ENCODE assay signal across 1 cellular context in the genomic region with DNA sequence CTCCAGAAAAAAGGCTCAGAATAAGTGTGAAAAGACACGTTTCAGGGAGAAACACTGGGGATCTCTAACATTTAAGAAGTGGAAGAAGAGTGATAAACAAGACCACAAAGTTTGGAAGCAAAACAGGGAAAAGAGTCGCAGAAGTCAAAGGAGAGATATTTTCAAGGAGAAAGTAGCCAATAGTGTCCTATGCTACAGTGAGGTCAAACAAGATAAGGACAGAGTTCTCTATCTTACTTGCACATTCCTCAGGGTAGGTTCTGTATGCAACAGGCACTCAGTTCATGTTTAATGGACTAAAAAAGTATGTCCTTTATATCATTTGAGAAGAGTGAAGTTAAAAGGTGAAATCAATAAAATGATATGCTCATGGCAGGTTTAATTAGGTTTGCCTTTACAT.
TF ChIP-seq lines count a peak whose summit lies in the region.

No MANE protein-coding gene starts in this region.

TF ChIP-seq in K562, 482 proteins besides CTCF, POLR2A, EP300 and RAD21 (continued from another document and continues in another):
- TF ChIP-seq, protein P1, sequence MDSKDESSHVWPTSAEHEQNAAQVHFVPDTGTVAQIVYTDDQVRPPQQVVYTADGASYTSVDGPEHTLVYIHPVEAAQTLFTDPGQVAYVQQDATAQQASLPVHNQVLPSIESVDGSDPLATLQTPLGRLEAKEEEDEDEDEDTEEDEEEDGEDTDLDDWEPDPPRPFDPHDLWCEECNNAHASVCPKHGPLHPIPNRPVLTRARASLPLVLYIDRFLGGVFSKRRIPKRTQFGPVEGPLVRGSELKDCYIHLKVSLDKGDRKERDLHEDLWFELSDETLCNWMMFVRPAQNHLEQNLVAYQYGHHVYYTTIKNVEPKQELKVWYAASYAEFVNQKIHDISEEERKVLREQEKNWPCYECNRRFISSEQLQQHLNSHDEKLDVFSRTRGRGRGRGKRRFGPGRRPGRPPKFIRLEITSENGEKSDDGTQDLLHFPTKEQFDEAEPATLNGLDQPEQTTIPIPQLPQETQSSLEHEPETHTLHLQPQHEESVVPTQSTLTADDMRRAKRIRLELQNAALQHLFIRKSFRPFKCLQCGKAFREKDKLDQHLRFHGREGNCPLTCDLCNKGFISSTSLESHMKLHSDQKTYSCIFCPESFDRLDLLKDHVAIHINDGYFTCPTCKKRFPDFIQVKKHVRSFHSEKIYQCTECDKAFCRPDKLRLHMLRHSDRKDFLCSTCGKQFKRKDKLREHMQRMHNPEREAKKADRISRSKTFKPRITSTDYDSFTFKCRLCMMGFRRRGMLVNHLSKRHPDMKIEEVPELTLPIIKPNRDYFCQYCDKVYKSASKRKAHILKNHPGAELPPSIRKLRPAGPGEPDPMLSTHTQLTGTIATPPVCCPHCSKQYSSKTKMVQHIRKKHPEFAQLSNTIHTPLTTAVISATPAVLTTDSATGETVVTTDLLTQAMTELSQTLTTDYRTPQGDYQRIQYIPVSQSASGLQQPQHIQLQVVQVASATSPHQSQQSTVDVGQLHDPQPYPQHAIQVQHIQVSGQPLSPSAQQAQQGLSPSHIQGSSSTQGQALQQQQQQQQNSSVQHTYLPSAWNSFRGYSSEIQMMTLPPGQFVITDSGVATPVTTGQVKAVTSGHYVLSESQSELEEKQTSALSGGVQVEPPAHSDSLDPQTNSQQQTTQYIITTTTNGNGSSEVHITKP (IDR thresholded peaks at IDR 0.05; ENCODE audit: partially characterized antibody) = no peak
- 0 out of 2 replicates have a peak, but pooled peaks have one; percentile 3 for TF ChIP-seq ADNP (tag; IDR thresholded peaks at IDR 0.05)
- TF ChIP-seq RFX5 (IDR thresholded peaks at IDR 0.05; ENCODE audit: low read depth, low read length) = no peak
- no peak for TF ChIP-seq SMAD1 (IDR thresholded peaks at IDR 0.05; ENCODE audit: low read depth, low read length, partially characterized antibody)
- TF ChIP-seq RUNX1 (IDR thresholded peaks at IDR 0.05; ENCODE audit: low read depth) = no peak
- TF ChIP-seq NFE2 (IDR thresholded peaks at IDR 0.05; ENCODE audit: low read depth) = no peak
- TF ChIP-seq TSC22D4 (tag; IDR thresholded peaks at IDR 0.05) = no peak
- no peak for TF ChIP-seq ILK (tag; IDR thresholded peaks at IDR 0.05; ENCODE audit: borderline replicate concordance, low read depth)
- peak; percentile 81 for TF ChIP-seq TCF3 (CRISPR knock-in tag; IDR thresholded peaks at IDR 0.05)
- no peak for TF ChIP-seq IFI16 (CRISPR knock-in tag; IDR thresholded peaks at IDR 0.05)
- TF ChIP-seq ZNF695 (CRISPR knock-in tag; IDR thresholded peaks at IDR 0.05) = no peak
- TF ChIP-seq, protein P2, sequence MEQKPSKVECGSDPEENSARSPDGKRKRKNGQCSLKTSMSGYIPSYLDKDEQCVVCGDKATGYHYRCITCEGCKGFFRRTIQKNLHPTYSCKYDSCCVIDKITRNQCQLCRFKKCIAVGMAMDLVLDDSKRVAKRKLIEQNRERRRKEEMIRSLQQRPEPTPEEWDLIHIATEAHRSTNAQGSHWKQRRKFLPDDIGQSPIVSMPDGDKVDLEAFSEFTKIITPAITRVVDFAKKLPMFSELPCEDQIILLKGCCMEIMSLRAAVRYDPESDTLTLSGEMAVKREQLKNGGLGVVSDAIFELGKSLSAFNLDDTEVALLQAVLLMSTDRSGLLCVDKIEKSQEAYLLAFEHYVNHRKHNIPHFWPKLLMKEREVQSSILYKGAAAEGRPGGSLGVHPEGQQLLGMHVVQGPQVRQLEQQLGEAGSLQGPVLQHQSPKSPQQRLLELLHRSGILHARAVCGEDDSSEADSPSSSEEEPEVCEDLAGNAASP (IDR thresholded peaks at IDR 0.05) = no peak
- peak; percentile 79 for TF ChIP-seq NBN (IDR thresholded peaks at IDR 0.05; ENCODE audit: low read depth)
- TF ChIP-seq, protein P3, sequence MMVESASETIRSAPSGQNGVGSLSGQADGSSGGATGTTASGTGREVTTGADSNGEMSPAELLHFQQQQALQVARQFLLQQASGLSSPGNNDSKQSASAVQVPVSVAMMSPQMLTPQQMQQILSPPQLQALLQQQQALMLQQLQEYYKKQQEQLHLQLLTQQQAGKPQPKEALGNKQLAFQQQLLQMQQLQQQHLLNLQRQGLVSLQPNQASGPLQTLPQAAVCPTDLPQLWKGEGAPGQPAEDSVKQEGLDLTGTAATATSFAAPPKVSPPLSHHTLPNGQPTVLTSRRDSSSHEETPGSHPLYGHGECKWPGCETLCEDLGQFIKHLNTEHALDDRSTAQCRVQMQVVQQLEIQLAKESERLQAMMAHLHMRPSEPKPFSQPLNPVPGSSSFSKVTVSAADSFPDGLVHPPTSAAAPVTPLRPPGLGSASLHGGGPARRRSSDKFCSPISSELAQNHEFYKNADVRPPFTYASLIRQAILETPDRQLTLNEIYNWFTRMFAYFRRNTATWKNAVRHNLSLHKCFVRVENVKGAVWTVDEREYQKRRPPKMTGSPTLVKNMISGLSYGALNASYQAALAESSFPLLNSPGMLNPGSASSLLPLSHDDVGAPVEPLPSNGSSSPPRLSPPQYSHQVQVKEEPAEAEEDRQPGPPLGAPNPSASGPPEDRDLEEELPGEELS (CRISPR knock-in tag; IDR thresholded peaks at IDR 0.05; ENCODE audit: borderline replicate concordance) = no peak
- TF ChIP-seq ZNF140 (CRISPR knock-in tag; IDR thresholded peaks at IDR 0.05) = no peak
- TF ChIP-seq, protein P4, sequence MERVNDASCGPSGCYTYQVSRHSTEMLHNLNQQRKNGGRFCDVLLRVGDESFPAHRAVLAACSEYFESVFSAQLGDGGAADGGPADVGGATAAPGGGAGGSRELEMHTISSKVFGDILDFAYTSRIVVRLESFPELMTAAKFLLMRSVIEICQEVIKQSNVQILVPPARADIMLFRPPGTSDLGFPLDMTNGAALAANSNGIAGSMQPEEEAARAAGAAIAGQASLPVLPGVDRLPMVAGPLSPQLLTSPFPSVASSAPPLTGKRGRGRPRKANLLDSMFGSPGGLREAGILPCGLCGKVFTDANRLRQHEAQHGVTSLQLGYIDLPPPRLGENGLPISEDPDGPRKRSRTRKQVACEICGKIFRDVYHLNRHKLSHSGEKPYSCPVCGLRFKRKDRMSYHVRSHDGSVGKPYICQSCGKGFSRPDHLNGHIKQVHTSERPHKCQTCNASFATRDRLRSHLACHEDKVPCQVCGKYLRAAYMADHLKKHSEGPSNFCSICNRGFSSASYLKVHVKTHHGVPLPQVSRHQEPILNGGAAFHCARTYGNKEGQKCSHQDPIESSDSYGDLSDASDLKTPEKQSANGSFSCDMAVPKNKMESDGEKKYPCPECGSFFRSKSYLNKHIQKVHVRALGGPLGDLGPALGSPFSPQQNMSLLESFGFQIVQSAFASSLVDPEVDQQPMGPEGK (CRISPR knock-in tag; IDR thresholded peaks at IDR 0.05; ENCODE audit: borderline replicate concordance) = no peak
- peak; percentile 78 for TF ChIP-seq LEF1 (IDR thresholded peaks at IDR 0.05)
- no peak for TF ChIP-seq POLR2AphosphoS5 (IDR thresholded peaks at IDR 0.05; ENCODE audit: control insufficient read depth, insufficient read depth, low read depth, low read length)
- peak; percentile 72 for TF ChIP-seq EHMT2 (IDR thresholded peaks at IDR 0.05)
- TF ChIP-seq SMAD4 (CRISPR knock-in tag; conservative IDR thresholded peaks at IDR 0.05) = no peak
- TF ChIP-seq HSF4 (CRISPR knock-in tag; IDR thresholded peaks at IDR 0.05; ENCODE audit: borderline replicate concordance) = no peak
- TF ChIP-seq ATF1 (CRISPR knock-in tag; IDR thresholded peaks at IDR 0.05) = no peak
- TF ChIP-seq ATF1 (tag; IDR thresholded peaks at IDR 0.05) = peak; percentile 45; the same call in 1 of the 2 replicates
- TF ChIP-seq ZNF282 (CRISPR knock-in tag; IDR thresholded peaks at IDR 0.05) = no peak
- TF ChIP-seq MTA1 (IDR thresholded peaks at IDR 0.05; ENCODE audit: borderline replicate concordance) = peak; percentile 43
- TF ChIP-seq, protein P5, sequence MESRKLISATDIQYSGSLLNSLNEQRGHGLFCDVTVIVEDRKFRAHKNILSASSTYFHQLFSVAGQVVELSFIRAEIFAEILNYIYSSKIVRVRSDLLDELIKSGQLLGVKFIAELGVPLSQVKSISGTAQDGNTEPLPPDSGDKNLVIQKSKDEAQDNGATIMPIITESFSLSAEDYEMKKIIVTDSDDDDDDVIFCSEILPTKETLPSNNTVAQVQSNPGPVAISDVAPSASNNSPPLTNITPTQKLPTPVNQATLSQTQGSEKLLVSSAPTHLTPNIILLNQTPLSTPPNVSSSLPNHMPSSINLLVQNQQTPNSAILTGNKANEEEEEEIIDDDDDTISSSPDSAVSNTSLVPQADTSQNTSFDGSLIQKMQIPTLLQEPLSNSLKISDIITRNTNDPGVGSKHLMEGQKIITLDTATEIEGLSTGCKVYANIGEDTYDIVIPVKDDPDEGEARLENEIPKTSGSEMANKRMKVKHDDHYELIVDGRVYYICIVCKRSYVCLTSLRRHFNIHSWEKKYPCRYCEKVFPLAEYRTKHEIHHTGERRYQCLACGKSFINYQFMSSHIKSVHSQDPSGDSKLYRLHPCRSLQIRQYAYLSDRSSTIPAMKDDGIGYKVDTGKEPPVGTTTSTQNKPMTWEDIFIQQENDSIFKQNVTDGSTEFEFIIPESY (CRISPR knock-in tag; IDR thresholded peaks at IDR 0.05) = no peak
- no peak for TF ChIP-seq CCNT2 (IDR thresholded peaks at IDR 0.05; ENCODE audit: borderline replicate concordance, extremely low read depth, insufficient read length, low read depth, low read length)
- TF ChIP-seq, protein P6, sequence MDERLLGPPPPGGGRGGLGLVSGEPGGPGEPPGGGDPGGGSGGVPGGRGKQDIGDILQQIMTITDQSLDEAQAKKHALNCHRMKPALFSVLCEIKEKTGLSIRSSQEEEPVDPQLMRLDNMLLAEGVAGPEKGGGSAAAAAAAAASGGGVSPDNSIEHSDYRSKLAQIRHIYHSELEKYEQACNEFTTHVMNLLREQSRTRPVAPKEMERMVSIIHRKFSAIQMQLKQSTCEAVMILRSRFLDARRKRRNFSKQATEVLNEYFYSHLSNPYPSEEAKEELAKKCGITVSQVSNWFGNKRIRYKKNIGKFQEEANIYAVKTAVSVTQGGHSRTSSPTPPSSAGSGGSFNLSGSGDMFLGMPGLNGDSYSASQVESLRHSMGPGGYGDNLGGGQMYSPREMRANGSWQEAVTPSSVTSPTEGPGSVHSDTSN (CRISPR knock-in tag; IDR thresholded peaks at IDR 0.05; ENCODE audit: low read depth) = no peak
- TF ChIP-seq, protein P6 (tag; conservative IDR thresholded peaks at IDR 0.05; ENCODE audit: low read depth) = no peak
- TF ChIP-seq ARID1B (IDR thresholded peaks at IDR 0.05) = peak; percentile 93
- no peak; the same call in 1 of the 2 replicates for TF ChIP-seq NCOA6 (IDR thresholded peaks at IDR 0.05)
- no peak for TF ChIP-seq PURB (CRISPR knock-in tag; IDR thresholded peaks at IDR 0.05; ENCODE audit: low read depth)
- no peak for TF ChIP-seq ZNF12 (CRISPR knock-in tag; IDR thresholded peaks at IDR 0.05)
- TF ChIP-seq, protein P7, sequence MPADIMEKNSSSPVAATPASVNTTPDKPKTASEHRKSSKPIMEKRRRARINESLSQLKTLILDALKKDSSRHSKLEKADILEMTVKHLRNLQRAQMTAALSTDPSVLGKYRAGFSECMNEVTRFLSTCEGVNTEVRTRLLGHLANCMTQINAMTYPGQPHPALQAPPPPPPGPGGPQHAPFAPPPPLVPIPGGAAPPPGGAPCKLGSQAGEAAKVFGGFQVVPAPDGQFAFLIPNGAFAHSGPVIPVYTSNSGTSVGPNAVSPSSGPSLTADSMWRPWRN (IDR thresholded peaks at IDR 0.05; ENCODE audit: low read depth) = no peak; the same call in 1 of the 2 replicates
- TF ChIP-seq, protein P8, sequence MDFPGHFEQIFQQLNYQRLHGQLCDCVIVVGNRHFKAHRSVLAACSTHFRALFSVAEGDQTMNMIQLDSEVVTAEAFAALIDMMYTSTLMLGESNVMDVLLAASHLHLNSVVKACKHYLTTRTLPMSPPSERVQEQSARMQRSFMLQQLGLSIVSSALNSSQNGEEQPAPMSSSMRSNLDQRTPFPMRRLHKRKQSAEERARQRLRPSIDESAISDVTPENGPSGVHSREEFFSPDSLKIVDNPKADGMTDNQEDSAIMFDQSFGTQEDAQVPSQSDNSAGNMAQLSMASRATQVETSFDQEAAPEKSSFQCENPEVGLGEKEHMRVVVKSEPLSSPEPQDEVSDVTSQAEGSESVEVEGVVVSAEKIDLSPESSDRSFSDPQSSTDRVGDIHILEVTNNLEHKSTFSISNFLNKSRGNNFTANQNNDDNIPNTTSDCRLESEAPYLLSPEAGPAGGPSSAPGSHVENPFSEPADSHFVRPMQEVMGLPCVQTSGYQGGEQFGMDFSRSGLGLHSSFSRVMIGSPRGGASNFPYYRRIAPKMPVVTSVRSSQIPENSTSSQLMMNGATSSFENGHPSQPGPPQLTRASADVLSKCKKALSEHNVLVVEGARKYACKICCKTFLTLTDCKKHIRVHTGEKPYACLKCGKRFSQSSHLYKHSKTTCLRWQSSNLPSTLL (IDR thresholded peaks at IDR 0.05) = no peak
- no peak for TF ChIP-seq ZNF75A (CRISPR knock-in tag; IDR thresholded peaks at IDR 0.05)
- no peak for TF ChIP-seq SRSF3 (IDR thresholded peaks at IDR 0.05; ENCODE audit: insufficient read depth, low read length)
- TF ChIP-seq PHB2 (IDR thresholded peaks at IDR 0.05; ENCODE audit: low read depth) = no peak
- TF ChIP-seq, protein P9, sequence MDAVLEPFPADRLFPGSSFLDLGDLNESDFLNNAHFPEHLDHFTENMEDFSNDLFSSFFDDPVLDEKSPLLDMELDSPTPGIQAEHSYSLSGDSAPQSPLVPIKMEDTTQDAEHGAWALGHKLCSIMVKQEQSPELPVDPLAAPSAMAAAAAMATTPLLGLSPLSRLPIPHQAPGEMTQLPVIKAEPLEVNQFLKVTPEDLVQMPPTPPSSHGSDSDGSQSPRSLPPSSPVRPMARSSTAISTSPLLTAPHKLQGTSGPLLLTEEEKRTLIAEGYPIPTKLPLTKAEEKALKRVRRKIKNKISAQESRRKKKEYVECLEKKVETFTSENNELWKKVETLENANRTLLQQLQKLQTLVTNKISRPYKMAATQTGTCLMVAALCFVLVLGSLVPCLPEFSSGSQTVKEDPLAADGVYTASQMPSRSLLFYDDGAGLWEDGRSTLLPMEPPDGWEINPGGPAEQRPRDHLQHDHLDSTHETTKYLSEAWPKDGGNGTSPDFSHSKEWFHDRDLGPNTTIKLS (IDR thresholded peaks at IDR 0.05; ENCODE audit: borderline replicate concordance, low read depth) = no peak
- TF ChIP-seq HMG20B (CRISPR knock-in tag; IDR thresholded peaks at IDR 0.05) = no peak
- TF ChIP-seq TRIM28 (IDR thresholded peaks at IDR 0.05) = peak; percentile 53; the same call in 1 of the 2 replicates
